In the genomic region with DNA sequence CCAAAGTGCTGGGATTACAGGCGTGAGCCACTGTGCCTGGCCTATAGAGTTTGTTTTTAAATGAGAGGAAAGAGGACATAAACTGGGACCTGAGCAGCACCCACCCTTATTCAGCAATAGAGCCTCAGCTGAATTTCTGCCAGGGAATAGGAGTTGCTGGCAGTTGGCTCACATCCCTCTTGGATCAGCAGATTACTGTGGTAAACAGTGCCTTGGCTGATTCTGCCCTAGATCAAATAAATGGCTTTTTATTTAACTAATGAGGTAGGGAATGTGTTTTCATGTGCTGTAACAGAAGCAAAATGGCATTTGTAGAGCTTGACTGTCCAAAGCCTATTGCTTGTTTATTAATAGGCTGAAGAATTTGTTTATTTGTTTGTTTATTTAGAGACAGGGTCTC, we compare ENCODE assay signal across 9 cellular contexts. TPM values are rescaled to one million over a fixed set of nuclear protein-coding genes. Genes with fewer than 3 reads are reported as not detected.
A peak's percentile ranks its signal among the peaks of the same experiment; 100 is the strongest.
DNase-seq lines count a peak whose midpoint lies in the region; ATAC-seq and TF ChIP-seq lines count a peak whose summit lies in the region.
"Had no signal": no experiment of that assay in that cellular context is flagged by ENCODE, and none has a peak within 500 bp of the region (broad histone marks: within the 10 kb centered on the region; RNA-seq: fewer than 3 reads in every experiment).

No MANE protein-coding gene starts in this region.

- no peaks in the 10 kb centered on the region for H3K36me3 Mint-ChIP-seq in activated CD8-positive, alpha-beta T cell treated with anti-CD3 and anti-CD28 coated beads, Interleukin-2, amount 10 ng/mL, durations not matched to agents 7 days and 5 days (ENCODE audit: low read depth)

- peak overlapping the region; percentile 71 to 72 for H3K27ac ChIP-seq in tibial artery

- H3K27me3 Mint-ChIP-seq in activated CD8-positive, alpha-beta T cell treated with anti-CD3 and anti-CD28 coated beads, Interleukin-2, amount 10 ng/mL, durations not matched to agents 7 days and 5 days (ENCODE audit: low read depth), result peaks cover 18% of the 10 kb centered on the region

- H3K9me3 ChIP-seq in tibial artery, result no peaks in the 10 kb centered on the region

- no peak overlapping the region for H3K4me3 ChIP-seq in tibial artery

- peaks cover 0 to 78% (median 56%) of the 10 kb centered on the region in 4 donors for H3K4me1 ChIP-seq in tibial artery

- no peaks in the 10 kb centered on the region for H3K36me3 ChIP-seq in tibial artery

- no peak overlapping the region for H3K4me3 Mint-ChIP-seq in activated CD8-positive, alpha-beta T cell treated with anti-CD3 and anti-CD28 coated beads, Interleukin-2, amount 10 ng/mL, durations not matched to agents 7 days and 5 days
- H3K4me3 Mint-ChIP-seq: activated CD4-positive, alpha-beta T cell treated with anti-CD3 and anti-CD28 coated beads for 36 hours; nephron progenitor cell had no signal

- H3K9me3 Mint-ChIP-seq in activated CD8-positive, alpha-beta T cell treated with anti-CD3 and anti-CD28 coated beads, Interleukin-2, amount 10 ng/mL, durations not matched to agents 7 days and 5 days (ENCODE audit: insufficient read depth), result no peaks in the 10 kb centered on the region
- H3K9me3 Mint-ChIP-seq: nephron progenitor cell had no signal

- H3K4me1 Mint-ChIP-seq in activated CD8-positive, alpha-beta T cell treated with anti-CD3 and anti-CD28 coated beads, Interleukin-2, amount 10 ng/mL, durations not matched to agents 7 days and 5 days (ENCODE audit: low read depth), result peaks cover 6% of the 10 kb centered on the region

- CTCF ChIA-PET in activated CD8-positive, alpha-beta T cell treated with anti-CD3 and anti-CD28 coated beads, Interleukin-2, amount 10 ng/mL, durations not matched to agents 7 days and 5 days (lab: Charles Lee), result interaction anchor here (2.1 kb wide), 1 partner anchor 84 kb away, joined by 4 read pairs; no protein-coding TSS in a partner anchor

- DNase-seq in NCI-H446 (lab: John Stamatoyannopoulos, UW) (peak; percentile 49 to 83), dermis blood vessel endothelial cell (peak; percentile 47), midbrain (lab: John Stamatoyannopoulos, UW) (peak; percentile 68), tibial artery (peak; percentile 48 to 74), HuH-7 (ENCODE audit: low spot score) (no peak)
- no peak for DNase-seq in activated CD8-positive, alpha-beta T cell treated with anti-CD3 and anti-CD28 coated beads, Interleukin-2, amount 10 ng/mL, durations not matched to agents 7 days and 5 days
- DNase-seq: activated CD4-positive, alpha-beta T cell treated with anti-CD3 and anti-CD28 coated beads for 36 hours; nephron progenitor cell had no signal

- no peak for TF ChIP-seq CTCF in tibial artery (IDR thresholded peaks at IDR 0.05)

- intact Hi-C loops in tibial artery (cut with DNase I; ENCODE audit: low total_unique reads), result no loop called here

- no peak overlapping the region for H3K27ac Mint-ChIP-seq in activated CD8-positive, alpha-beta T cell treated with anti-CD3 and anti-CD28 coated beads, Interleukin-2, amount 10 ng/mL, durations not matched to agents 7 days and 5 days
- H3K27ac Mint-ChIP-seq: activated CD4-positive, alpha-beta T cell treated with anti-CD3 and anti-CD28 coated beads for 36 hours; nephron progenitor cell had no signal

- H3K27me3 ChIP-seq in tibial artery, result no peaks in the 10 kb centered on the region

- POLR2A ChIA-PET in activated CD8-positive, alpha-beta T cell treated with anti-CD3 and anti-CD28 coated beads, Interleukin-2, amount 10 ng/mL, durations not matched to agents 7 days and 5 days (lab: Charles Lee), result no interaction called here

- no peak for ATAC-seq in activated CD8-positive, alpha-beta T cell treated with anti-CD3 and anti-CD28 coated beads, Interleukin-2, amount 10 ng/mL, durations not matched to agents 7 days and 5 days
- no peak for ATAC-seq in HG03196 (IDR thresholded peaks at IDR 0.05; ENCODE audit: unreplicated experiment)
- ATAC-seq: activated CD4-positive, alpha-beta T cell treated with anti-CD3 and anti-CD28 coated beads for 36 hours had no signal

RNA-seq across cellular contexts. Expression of a gene that starts 2.1 kb away (rescaled TPM):
- total RNA-seq in dermis blood vessel endothelial cell, result 13.6 and 16.0 TPM in 2 replicates
- 1 to 10 TPM; 1.0 to 1.4 TPM for total RNA-seq in activated CD8-positive, alpha-beta T cell treated with anti-CD3 and anti-CD28 coated beads, Interleukin-2, amount 10 ng/mL, durations not matched to agents 7 days and 5 days

RNA-seq across cellular contexts. Expression of a gene that starts 32.2 kb away (rescaled TPM):
- 415 and 530 TPM in 2 replicates for total RNA-seq in dermis blood vessel endothelial cell
- 100 to 1,000 TPM; 163 to 177 TPM for total RNA-seq in activated CD8-positive, alpha-beta T cell treated with anti-CD3 and anti-CD28 coated beads, Interleukin-2, amount 10 ng/mL, durations not matched to agents 7 days and 5 days

Comparison
In these comparisons a context has a peak if more than half of its experiments do, and no peak if none do; other contexts are left out.
1. DNase-seq: peak in NCI-H446 (2 of 2), dermis blood vessel endothelial cell (single experiment), midbrain (single experiment) and tibial artery (2 of 2); none in activated CD8-positive, alpha-beta T cell treated with anti-CD3 and anti-CD28 coated beads, Interleukin-2, amount 10 ng/mL, durations not matched to agents 7 days and 5 days (single experiment) and HuH-7 (single experiment).